In genomic region chr1:99645199-99645598, GRCh38 we compare ENCODE assay signal across 10 cellular contexts. TPM values are rescaled to one million over a fixed set of nuclear protein-coding genes. Genes with fewer than 3 reads are reported as not detected.
DNase-seq lines count a peak whose midpoint lies in the region; ATAC-seq and TF ChIP-seq lines count a peak whose summit lies in the region.
"Had no signal": no experiment of that assay in that cellular context is flagged by ENCODE, and none has a peak within 500 bp of the region (broad histone marks: within the 10 kb centered on the region; RNA-seq: fewer than 3 reads in every experiment).

No MANE protein-coding gene starts in this region.

- H3K27me3 ChIP-seq in aorta (ENCODE audit: control insufficient read depth in 1 of 2, insufficient read depth in 2 of 2, low read length in 1 of 2), result no peaks in the 10 kb centered on the region

- no peaks in the 10 kb centered on the region for H3K4me1 ChIP-seq in aorta (ENCODE audit: control insufficient read depth in 1 of 2, insufficient read depth in 2 of 2, low read length in 2 of 2)

- no peaks in the 10 kb centered on the region for H3K9me3 Mint-ChIP-seq in chondrocyte (ENCODE audit: low read depth)
- H3K9me3 Mint-ChIP-seq: activated B cell treated with CpG ODN at 0.5 μM for 24 hours had no signal

- 28 to 32% methylated on average over 5 of the region's 5 CpGs for WGBS in lower leg skin, 2 donors
- 57 to 68% methylated on average over 5 of the region's 5 CpGs for WGBS in aorta, 2 donors

- no peak for TF ChIP-seq CTCF in chondrocyte (IDR thresholded peaks at IDR 0.05)
- no peak for TF ChIP-seq CTCF in lower leg skin (IDR thresholded peaks at IDR 0.05)

- TF ChIP-seq POLR2A in lower leg skin (IDR thresholded peaks at IDR 0.05), result no peak

- no peak for DNase-seq in Right ventricle myocardium inferior (ENCODE audit: missing footprints)
- no peak for DNase-seq in cardiac septum (ENCODE audit: low spot score)
- no peak for DNase-seq in chondrocyte (ENCODE audit: low spot score)
- peak; percentile 54 to 85 for DNase-seq in lower leg skin (ENCODE audit: low spot score in 2 of 2)
- no peak for DNase-seq in aorta
- no peak for DNase-seq in NAMALWA (ENCODE audit: low spot score)
- no peak for DNase-seq in stimulated activated CD4-positive, alpha-beta T cell treated with anti-CD3 and anti-CD28 coated beads, Interleukin-2, amount 100 ng/mL, for 24 hours
- DNase-seq in NCI-H2227 treated with DMSO at 0.1 percent for 48 hours (lab: John Stamatoyannopoulos, UW), result no peak
- DNase-seq: activated B cell treated with CpG ODN at 0.5 μM for 24 hours had no signal

- no peaks in the 10 kb centered on the region for H3K36me3 ChIP-seq in aorta (ENCODE audit: control insufficient read depth in 1 of 2, insufficient read depth in 2 of 2, low read length in 1 of 2)

- H3K27ac Mint-ChIP-seq in chondrocyte (ENCODE audit: unreplicated experiment), result peak overlapping the region; percentile 74
- H3K27ac Mint-ChIP-seq: activated B cell treated with CpG ODN at 0.5 μM for 24 hours had no signal

- H3K27ac ChIP-seq in aorta (ENCODE audit: low read depth in 1 of 2, low read length in 2 of 2), result no peak overlapping the region

- H3K4me3 Mint-ChIP-seq in chondrocyte (ENCODE audit: unreplicated experiment), result no peak overlapping the region
- H3K4me3 Mint-ChIP-seq: activated B cell treated with CpG ODN at 0.5 μM for 24 hours had no signal

- H3K4me3 ChIP-seq in lower leg skin (ENCODE audit: low read depth, poor library complexity, severe bottlenecking) (no peak overlapping the region), aorta (ENCODE audit: low read length in 2 of 2) (no peak overlapping the region)

- H3K9me3 ChIP-seq in aorta (ENCODE audit: control insufficient read depth, low read length), result no peaks in the 10 kb centered on the region

- ATAC-seq in Right ventricle myocardium inferior (peak; percentile 65), aorta (ENCODE audit: low FRiP score) (peak; percentile 50)

- H3K4me1 Mint-ChIP-seq in chondrocyte (ENCODE audit: low read depth), result peaks cover 42% of the 10 kb centered on the region
- H3K4me1 Mint-ChIP-seq: activated B cell treated with CpG ODN at 0.5 μM for 24 hours had no signal

- intact Hi-C loops in Right ventricle myocardium inferior (cut with DNase I) (loop anchor here (5.0 kb wide), 1 partner anchor 163 kb away; no protein-coding TSS in a partner anchor), cardiac septum (cut with DNase I) (loop anchor here (5.0 to 10.0 kb wide), 2 partner anchors 98 to 200 kb away; no protein-coding TSS in a partner anchor), lower leg skin (cut with DNase I; ENCODE audit: low total_unique reads) (no loop called here), aorta (cut with DNase I) (no loop called here)

- peaks cover under 1% of the 10 kb centered on the region for H3K36me3 Mint-ChIP-seq in chondrocyte (ENCODE audit: low read depth)

- H3K27me3 Mint-ChIP-seq in chondrocyte (ENCODE audit: low read depth), result no peaks in the 10 kb centered on the region

RNA-seq across cellular contexts. Expression of gene PALMD, which starts 0.7 kb away (rescaled TPM):
- total RNA-seq in Right ventricle myocardium inferior, result 122 TPM
- total RNA-seq in cardiac septum, result 67.0 TPM
- total RNA-seq in chondrocyte, result 6.2 to 16.5 TPM (median 6.9 TPM) in 3 replicates
- total RNA-seq in lower leg skin, result 10 to 100 TPM; 68.9 to 75.6 (median 72.1) TPM
- total RNA-seq in aorta, result 10 to 100 TPM; 27.2 to 40.0 TPM
- polyA plus RNA-seq in aorta, result 1 to 10 TPM; 2.7 to 3.4 TPM
- total RNA-seq: activated B cell treated with CpG ODN at 0.5 μM for 24 hours, mononuclear cell had no signal

Comparison
In these comparisons a context has a peak if more than half of its experiments do, and no peak if none do; other contexts are left out.
1. DNase-seq: peak in lower leg skin (2 of 2); none in Right ventricle myocardium inferior (single experiment), cardiac septum (single experiment), chondrocyte (single experiment), aorta (0 of 2), NAMALWA (single experiment), stimulated activated CD4-positive, alpha-beta T cell treated with anti-CD3 and anti-CD28 coated beads, Interleukin-2, amount 100 ng/mL, for 24 hours (0 of 2) and NCI-H2227 treated with DMSO at 0.1 percent for 48 hours (single experiment).
2. intact Hi-C loops: an anchor here in Right ventricle myocardium inferior (5.0 kb wide) and cardiac septum (5.0 to 10.0 kb wide); none called in lower leg skin and aorta.